19 cellular contexts compared by ENCODE assay signal in genomic region chr21:42230636-42231035, GRCh38. TPM values are rescaled to one million over a fixed set of nuclear protein-coding genes. Genes with fewer than 3 reads are reported as not detected.
DNase-seq lines count a peak whose midpoint lies in the region; ATAC-seq and TF ChIP-seq lines count a peak whose summit lies in the region.
"Had no signal": no experiment of that assay in that cellular context is flagged by ENCODE, and none has a peak within 500 bp of the region (broad histone marks: within the 10 kb centered on the region; RNA-seq: fewer than 3 reads in every experiment).

No MANE protein-coding gene starts in this region.

- peaks cover 94% of the 10 kb centered on the region for H3K4me1 Mint-ChIP-seq in activated CD4-positive, alpha-beta T cell treated with anti-CD3 and anti-CD28 coated beads for 36 hours
- H3K4me1 Mint-ChIP-seq in stimulated activated naive B cell treated with anti-CD40 and anti-IgM and Interleukin-4, amounts not matched to agents 10 μg/mL and 1 μg/mL and 100 μg/mL, for 72 hours: peaks cover 49 to 84% of the 10 kb centered on the region in 2 donors

- peaks cover 48 to 91% of the 10 kb centered on the region in 2 donors for H3K4me1 ChIP-seq in left lung

- peaks cover 0 to 3% of the 10 kb centered on the region in 2 donors for H3K36me3 ChIP-seq in left lung

- ATAC-seq in activated CD4-positive, alpha-beta T cell treated with anti-CD3 and anti-CD28 coated beads for 36 hours: no peak
- ATAC-seq in left lung: no peak
- ATAC-seq in stimulated activated naive B cell treated with anti-CD40 and anti-IgM and Interleukin-4, amounts not matched to agents 10 μg/mL and 1 μg/mL and 100 μg/mL, for 72 hours (replicated peaks): no peak
- no peak for ATAC-seq in left colon
- ATAC-seq in stimulated activated naive CD8-positive, alpha-beta T cell treated with anti-CD3 and anti-CD28 coated beads, Interleukin-15, Interleukin-2, amounts not matched to agents 100 U/mL and 50 U/mL, for 24 hours: no peak

- H3K9me3 Mint-ChIP-seq in activated CD4-positive, alpha-beta T cell treated with anti-CD3 and anti-CD28 coated beads for 36 hours (ENCODE audit: low read depth): no peaks in the 10 kb centered on the region
- peaks cover 5 to 6% of the 10 kb centered on the region in 2 donors for H3K9me3 Mint-ChIP-seq in stimulated activated naive B cell treated with anti-CD40 and anti-IgM and Interleukin-4, amounts not matched to agents 10 μg/mL and 1 μg/mL and 100 μg/mL, for 72 hours

- TF ChIP-seq CTCF in RWPE1 (conservative IDR thresholded peaks at IDR 0.05; ENCODE audit: low read depth): no peak
- TF ChIP-seq CTCF in left lung (IDR thresholded peaks at IDR 0.05): no peak

- no peaks in the 10 kb centered on the region for H3K9me3 ChIP-seq in left lung
- H3K9me3 ChIP-seq: right atrium auricular region had no signal

- CTCF ChIA-PET in activated CD4-positive, alpha-beta T cell treated with anti-CD3 and anti-CD28 coated beads for 36 hours (lab: Charles Lee): interaction anchor here (1.2 to 1.6 kb wide), 5 partner anchors 8 to 113 kb away, joined by 3 to 5 read pairs (median 3); no protein-coding TSS in a partner anchor
- CTCF ChIA-PET in RWPE1 (lab: Yijun Ruan, JAX): no interaction called here

- H3K4me3 Mint-ChIP-seq in activated CD4-positive, alpha-beta T cell treated with anti-CD3 and anti-CD28 coated beads for 36 hours: no peak overlapping the region
- no peak overlapping the region for H3K4me3 Mint-ChIP-seq in stimulated activated naive B cell treated with anti-CD40 and anti-IgM and Interleukin-4, amounts not matched to agents 10 μg/mL and 1 μg/mL and 100 μg/mL, for 72 hours

- POLR2A ChIA-PET in activated CD4-positive, alpha-beta T cell treated with anti-CD3 and anti-CD28 coated beads for 36 hours (lab: Charles Lee): interaction anchor here (0.6 to 1.7 kb wide), 2 partner anchors 10 to 163 kb away, joined by 4 to 9 read pairs; no protein-coding TSS in a partner anchor
- POLR2A ChIA-PET in RWPE1 (lab: Yijun Ruan, JAX; ENCODE audit: low non-redundant PET): no interaction called here

- peak overlapping the region; percentile 85 for H3K27ac ChIP-seq in RWPE1
- peak overlapping the region; percentile 8 to 25 for H3K27ac ChIP-seq in left lung
- H3K27ac ChIP-seq: 22Rv1 had no signal

- no peak overlapping the region for H3K4me3 ChIP-seq in left lung
- H3K4me3 ChIP-seq: right atrium auricular region had no signal

- H3K27ac Mint-ChIP-seq in activated CD4-positive, alpha-beta T cell treated with anti-CD3 and anti-CD28 coated beads for 36 hours: peak overlapping the region; percentile 84
- peak overlapping the region; percentile 51 for H3K27ac Mint-ChIP-seq in stimulated activated naive B cell treated with anti-CD40 and anti-IgM and Interleukin-4, amounts not matched to agents 10 μg/mL and 1 μg/mL and 100 μg/mL, for 72 hours

- DNase-seq in activated CD4-positive, alpha-beta T cell treated with anti-CD3 and anti-CD28 coated beads for 36 hours: no peak
- DNase-seq in activated CD4-positive, alpha-beta T cell treated with anti-CD3 and anti-CD28 coated beads, Interleukin-2, amount 50 U/mL, for 48 hours: no peak
- DNase-seq in RWPE1 (ENCODE audit: low spot score) (no peak), left lung (no peak), D341Med (ENCODE audit: low spot score) (no peak), left colon (no peak)
- no peak for DNase-seq in stimulated activated naive B cell treated with anti-CD40 and anti-IgM and Interleukin-4, amounts not matched to agents 10 μg/mL and 1 μg/mL and 100 μg/mL, for 72 hours
- DNase-seq in stimulated activated naive CD8-positive, alpha-beta T cell treated with anti-CD3 and anti-CD28 coated beads, Interleukin-15, Interleukin-2, amounts not matched to agents 100 U/mL and 50 U/mL, for 24 hours: no peak
- DNase-seq: activated CD4-positive, alpha-beta T cell treated with anti-CD3 and anti-CD28 coated beads, Interleukin-2, amount 50 U/mL, for 1 hour; activated naive CD4-positive, alpha-beta T cell treated with Interleukin-2 at 50 U/mL for 16 hours; aorta; GOT3; Kasumi-1; kidney glomerular epithelial cell; NCI-H1105 treated with DMSO at 0.1 percent for 48 hours; NCI-H2081 treated with DMSO at 0.1 percent for 48 hours; trophoblast cell had no signal

- peaks cover 35% of the 10 kb centered on the region for H3K36me3 Mint-ChIP-seq in activated CD4-positive, alpha-beta T cell treated with anti-CD3 and anti-CD28 coated beads for 36 hours (ENCODE audit: low read depth)
- H3K36me3 Mint-ChIP-seq in stimulated activated naive B cell treated with anti-CD40 and anti-IgM and Interleukin-4, amounts not matched to agents 10 μg/mL and 1 μg/mL and 100 μg/mL, for 72 hours: peaks cover 9 to 13% of the 10 kb centered on the region in 2 donors

- H3K27me3 ChIP-seq in left lung: no peaks in the 10 kb centered on the region
- H3K27me3 ChIP-seq: right atrium auricular region had no signal

- intact Hi-C loops in activated CD4-positive, alpha-beta T cell treated with anti-CD3 and anti-CD28 coated beads for 36 hours (cut with DNase I, micrococcal nuclease): loop anchor here (5.0 to 10.0 kb wide), 4 partner anchors 226 to 868 kb away; partner anchors contain the start of genes MX2 (in 1 of the 2) and NDUFV3 (in 1 of the 2)
- intact Hi-C loops in left lung (cut with DNase I) (no loop called here), left colon (cut with DNase I, micrococcal nuclease) (no loop called here)

- no peaks in the 10 kb centered on the region for H3K27me3 Mint-ChIP-seq in activated CD4-positive, alpha-beta T cell treated with anti-CD3 and anti-CD28 coated beads for 36 hours
- H3K27me3 Mint-ChIP-seq in stimulated activated naive B cell treated with anti-CD40 and anti-IgM and Interleukin-4, amounts not matched to agents 10 μg/mL and 1 μg/mL and 100 μg/mL, for 72 hours: no peaks in the 10 kb centered on the region

RNA-seq across cellular contexts. Expression of gene ABCG1, which starts 11.7 kb away (rescaled TPM):
- 10 to 100 TPM; 11.6 to 16.3 TPM for total RNA-seq in activated CD4-positive, alpha-beta T cell treated with anti-CD3 and anti-CD28 coated beads for 36 hours
- 10 to 100 TPM; 40.6 to 53.8 TPM for total RNA-seq in left lung
- total RNA-seq in left colon: 10 to 100 TPM; 17.0 to 86.9 TPM

Comparison
In these comparisons a context has a peak if more than half of its experiments do, and no peak if none do; other contexts are left out.
1. intact Hi-C loops: an anchor here in activated CD4-positive, alpha-beta T cell treated with anti-CD3 and anti-CD28 coated beads for 36 hours (5.0 to 10.0 kb wide); none called in left lung and left colon.